In genomic region chr5:58114324-58114723, GRCh38 we compare ENCODE assay signal across 16 cellular contexts.
DNase-seq lines count a peak whose midpoint lies in the region; ATAC-seq, FAIRE-seq and TF ChIP-seq lines count a peak whose summit lies in the region.
"Had no signal": no experiment of that assay in that cellular context is flagged by ENCODE, and none has a peak within 500 bp of the region (broad histone marks: within the 10 kb centered on the region; RNA-seq: fewer than 3 reads in every experiment).

No MANE protein-coding gene starts in this region.

- DNase-seq in AG20443 (ENCODE audit: low spot score): peak; percentile 58
- DNase-seq in PC-3: peak; percentile 72
- DNase-seq in mammary epithelial cell: peak; percentile 91
- peak; percentile 91 for DNase-seq in kidney glomerular epithelial cell (lab: John Stamatoyannopoulos, UW)
- DNase-seq in cerebellar nuclear complex (lab: John Stamatoyannopoulos, UW): no peak
- no peak for DNase-seq in hippocampal formation (lab: John Stamatoyannopoulos, UW)
- no peak for DNase-seq in kidney
- DNase-seq: activated CD4-positive, alpha-beta memory T cell treated with anti-CD3 and anti-CD28 coated beads, Interleukin-2, amount 10 ng/mL, durations not matched to agents 7 days and 5 days; BE2C; dorsolateral prefrontal cortex; NCI-H1417 treated with DMSO at 0.1 percent for 48 hours had no signal

- in situ Hi-C loops in mammary epithelial cell (cut with MboI; ENCODE audit: low sequenced_read_pairs in 2 of 2): no loop called here

- FAIRE-seq in kidney (lab: Jason Lieb, UNC): no peak

- BruUV-seq in PC-3 (replicated peaks; lab: Mats Ljungman, UMichigan): no TSS peak
- BruUV-seq in mammary epithelial cell (replicated peaks; lab: Mats Ljungman, UMichigan): TSS peak; percentile 89

- H2AFZ ChIP-seq in PC-3 (ENCODE audit: low read length) (no peak overlapping the region), mammary epithelial cell (ENCODE audit: low read depth, low read length) (peak overlapping the region; percentile 88)
- H2AFZ ChIP-seq: GM23338 had no signal

- H4K20me1 ChIP-seq in PC-3 (ENCODE audit: low read length) (no peaks in the 10 kb centered on the region), mammary epithelial cell (ENCODE audit: insufficient read depth, low read length) (no peaks in the 10 kb centered on the region)

- dilution Hi-C loops in mammary epithelial cell (cut with HindIII; ENCODE audit: low sequenced_read_pairs): no loop called here

- 0 out of 2 replicates have a peak overlapping the region, but pooled peaks have one; percentile 26 for H3K9ac ChIP-seq in PC-3 (ENCODE audit: low read length)
- H3K9ac ChIP-seq in mammary epithelial cell (ENCODE audit: insufficient read depth, low read length): no peak overlapping the region
- no peak overlapping the region for H3K9ac ChIP-seq in kidney (ENCODE audit: low read length in 2 of 2)

- TF ChIP-seq CTCF in PC-3 (conservative IDR thresholded peaks at IDR 0.05; ENCODE audit: low read depth, low read length) (no peak), mammary epithelial cell (conservative IDR thresholded peaks at IDR 0.05 in 1 of 2, IDR thresholded peaks at IDR 0.05 in 1 of 2; ENCODE audit: extremely low read depth in 1 of 2, insufficient read depth in 1 of 2, low read depth in 1 of 2, low read length in 2 of 2) (no peak), kidney (IDR thresholded peaks at IDR 0.05; ENCODE audit: borderline replicate concordance, extremely low read depth, insufficient read depth) (no peak)

- 29% methylated on average over 3 of the region's 3 CpGs for WGBS in mammary epithelial cell (ENCODE audit: low coverage, missing lambda C conversion rate)

- H3K4me2 ChIP-seq in PC-3 (ENCODE audit: low read length) (peak overlapping the region; percentile 15; the same call in 1 of the 2 replicates), mammary epithelial cell (ENCODE audit: insufficient read depth, low read depth, low read length) (peak overlapping the region; percentile 55)
- H3K4me2 ChIP-seq: GM23338 had no signal

- POLR2A ChIA-PET in PC-3 (lab: Charles Lee; ENCODE audit: unreplicated experiment): no interaction called here

- H3K36me3 ChIP-seq in PC-3 (ENCODE audit: low read depth, low read length): no peaks in the 10 kb centered on the region
- no peaks in the 10 kb centered on the region for H3K36me3 ChIP-seq in mammary epithelial cell (ENCODE audit: insufficient read depth, low read length)
- no peaks in the 10 kb centered on the region for H3K36me3 ChIP-seq in kidney (ENCODE audit: control insufficient read depth in 1 of 2, insufficient read depth in 2 of 2, low read length in 2 of 2)
- H3K36me3 ChIP-seq: BE2C, thoracic aorta had no signal

- ATAC-seq in PC-3 (peak; percentile 65), HG03095 (IDR thresholded peaks at IDR 0.05; ENCODE audit: unreplicated experiment) (no peak)
- ATAC-seq: GM23338; natural killer cell treated with Interleukin-12 subunit alpha and Interleukin-12 subunit beta and Interleukin-15 and Interleukin-18, amount 100 ng/mL, for 72 hours had no signal

- no peaks in the 10 kb centered on the region for H3K79me2 ChIP-seq in PC-3 (ENCODE audit: low read length)
- no peaks in the 10 kb centered on the region for H3K79me2 ChIP-seq in mammary epithelial cell (ENCODE audit: insufficient read depth, low read length)

- H3K9me3 ChIP-seq in PC-3 (ENCODE audit: low read length) (no peaks in the 10 kb centered on the region), mammary epithelial cell (replicated peaks; ENCODE audit: insufficient read depth, low read length) (no peaks in the 10 kb centered on the region), kidney (ENCODE audit: control insufficient read depth in 1 of 2, low read length in 2 of 2) (no peaks in the 10 kb centered on the region)
- H3K9me3 ChIP-seq: BE2C, thoracic aorta had no signal

- peak overlapping the region; percentile 69 for H3K27ac ChIP-seq in PC-3 (ENCODE audit: low read length)
- peak overlapping the region; percentile 58 for H3K27ac ChIP-seq in mammary epithelial cell (ENCODE audit: insufficient read depth, low read depth, low read length)
- H3K27ac ChIP-seq in kidney (ENCODE audit: low read depth in 2 of 2, low read length in 2 of 2): no peak overlapping the region
- H3K27ac ChIP-seq: dorsolateral prefrontal cortex, SK-N-MC, thoracic aorta had no signal

- no peaks in the 10 kb centered on the region for H3F3A ChIP-seq in PC-3 (ENCODE audit: low read length, unreplicated experiment)

- H3K4me3 ChIP-seq in PC-3 (ENCODE audit: low read length): no peak overlapping the region
- no peak overlapping the region for H3K4me3 ChIP-seq in mammary epithelial cell (replicated peaks in 1 of 3; ENCODE audit: insufficient read depth in 1 of 3, low read depth in 2 of 3, low read length in 3 of 3)
- H3K4me3 ChIP-seq in kidney (ENCODE audit: low read length in 2 of 2): no peak overlapping the region
- H3K4me3 ChIP-seq: dorsolateral prefrontal cortex, GM23338, SK-N-MC, thoracic aorta had no signal

- intact Hi-C loops in PC-3 (cut with micrococcal nuclease): no loop called here
- intact Hi-C loops in mammary epithelial cell (cut with micrococcal nuclease): loop anchor here (5.0 kb wide), 1 partner anchor 338 kb away; no protein-coding TSS in a partner anchor
- intact Hi-C loops in kidney (cut with DNase I): no loop called here

- no peaks in the 10 kb centered on the region for H3K27me3 ChIP-seq in PC-3 (ENCODE audit: low read length)
- H3K27me3 ChIP-seq in mammary epithelial cell (ENCODE audit: insufficient read depth, low read length): no peaks in the 10 kb centered on the region
- H3K27me3 ChIP-seq: BE2C, dorsolateral prefrontal cortex had no signal

- no peaks in the 10 kb centered on the region for H3K9me2 ChIP-seq in PC-3 (replicated peaks; ENCODE audit: low read length)

- H3K4me1 ChIP-seq in PC-3 (ENCODE audit: insufficient read depth, low read length): peaks cover 10% of the 10 kb centered on the region
- H3K4me1 ChIP-seq in mammary epithelial cell (ENCODE audit: insufficient read depth, low read length): peaks cover 12% of the 10 kb centered on the region
- H3K4me1 ChIP-seq in kidney (ENCODE audit: control insufficient read depth in 1 of 2, insufficient read depth in 1 of 2, low read depth in 1 of 2, low read length in 2 of 2): no peaks in the 10 kb centered on the region

- CTCF ChIA-PET in PC-3 (lab: Charles Lee) (no interaction called here), mammary epithelial cell (lab: Charles Lee; ENCODE audit: low non-redundant PET) (no interaction called here)

Comparison
In these comparisons a context has a peak if more than half of its experiments do, and no peak if none do; other contexts are left out.
1. DNase-seq: peak in AG20443 (single experiment), PC-3 (single experiment), mammary epithelial cell (single experiment) and kidney glomerular epithelial cell (single experiment); none in cerebellar nuclear complex (0 of 2), hippocampal formation (0 of 2) and kidney (single experiment).
2. H3K27ac ChIP-seq: peak in PC-3 (single experiment) and mammary epithelial cell (single experiment); none in kidney (0 of 2).